9 cellular contexts compared by ENCODE assay signal in genomic region chr2:101124684-101125366, GRCh38. TPM values are rescaled to one million over a fixed set of nuclear protein-coding genes. Genes with fewer than 3 reads are reported as not detected.
DNase-seq lines count a peak whose midpoint lies in the region; ATAC-seq and TF ChIP-seq lines count a peak whose summit lies in the region.
"Had no signal": no experiment of that assay in that cellular context is flagged by ENCODE, and none has a peak within 500 bp of the region (broad histone marks: within the 10 kb centered on the region; RNA-seq: fewer than 3 reads in every experiment).

No MANE protein-coding gene starts in this region.

- DNase-seq in DMS53 (lab: John Stamatoyannopoulos, UW) (peak; percentile 88), SW 1271 (lab: John Stamatoyannopoulos, UW) (peak; percentile 97 to 99), progenitor cell of endocrine pancreas (ENCODE audit: low spot score, unreplicated experiment) (no peak), Karpas-422 (no peak), activated gamma-delta T cell (lab: John Stamatoyannopoulos, UW) (no peak)
- no peak for DNase-seq in activated CD4-positive, alpha-beta T cell treated with anti-CD3 and anti-CD28 coated beads, Interleukin-2, amount 50 U/mL, for 4 hours

- peaks cover 15 to 83% (median 39%) of the 10 kb centered on the region in 3 donors for H3K4me1 ChIP-seq in gastroesophageal sphincter
- H3K4me1 ChIP-seq in Karpas-422 (ENCODE audit: low read length), result no peaks in the 10 kb centered on the region

- no peaks in the 10 kb centered on the region for H3K27me3 ChIP-seq in gastroesophageal sphincter
- no peaks in the 10 kb centered on the region for H3K27me3 ChIP-seq in Karpas-422 (ENCODE audit: low read length)

- no peaks in the 10 kb centered on the region for H3K36me3 ChIP-seq in gastroesophageal sphincter
- no peaks in the 10 kb centered on the region for H3K36me3 ChIP-seq in Karpas-422 (ENCODE audit: insufficient read depth, low read length)

- H3K36me3 Mint-ChIP-seq in progenitor cell of endocrine pancreas (ENCODE audit: insufficient read depth), result peaks cover 2% of the 10 kb centered on the region
- H3K36me3 Mint-ChIP-seq: naive thymus-derived CD8-positive, alpha-beta T cell had no signal

- peak overlapping the region; percentile 78 for H3K27ac Mint-ChIP-seq in progenitor cell of endocrine pancreas

- H3K27ac ChIP-seq in gastroesophageal sphincter, result peak overlapping the region; percentile 52 to 84 (median 78)
- no peak overlapping the region for H3K27ac ChIP-seq in Karpas-422 (ENCODE audit: low read length)

- H3K4me1 Mint-ChIP-seq in progenitor cell of endocrine pancreas (ENCODE audit: low read depth), result peaks cover 31% of the 10 kb centered on the region

- ATAC-seq in gastroesophageal sphincter (peak; percentile 83), HG02763 (IDR thresholded peaks at IDR 0.05; ENCODE audit: unreplicated experiment) (no peak)

- WGBS in gastroesophageal sphincter (ENCODE audit: low coverage in 1 of 2), 2 donors, result 4 to 11% methylated on average over 4 to 7 of the region's 7 CpGs

- no peaks in the 10 kb centered on the region for H3K9me2 ChIP-seq in Karpas-422 (replicated peaks; ENCODE audit: insufficient read depth, low read length)

- H3K4me3 ChIP-seq in gastroesophageal sphincter (no peak overlapping the region), Karpas-422 (ENCODE audit: low read length) (no peak overlapping the region)

- H3K9ac ChIP-seq in Karpas-422 (ENCODE audit: low read length), result no peak overlapping the region

- no peak for TF ChIP-seq POLR2A in gastroesophageal sphincter (IDR thresholded peaks at IDR 0.05)

- no peaks in the 10 kb centered on the region for H4K20me1 ChIP-seq in Karpas-422 (ENCODE audit: insufficient read depth, low read depth, low read length)

- TF ChIP-seq CTCF in gastroesophageal sphincter (IDR thresholded peaks at IDR 0.05) (no peak), progenitor cell of endocrine pancreas (IDR thresholded peaks at IDR 0.05; ENCODE audit: unreplicated experiment) (no peak)

- H3K27me3 Mint-ChIP-seq in progenitor cell of endocrine pancreas, result no peaks in the 10 kb centered on the region

- H3K9me3 ChIP-seq in gastroesophageal sphincter, result no peaks in the 10 kb centered on the region
- no peaks in the 10 kb centered on the region for H3K9me3 ChIP-seq in Karpas-422 (ENCODE audit: low read length)

- no peaks in the 10 kb centered on the region for H3K79me2 ChIP-seq in Karpas-422 (ENCODE audit: low read length)

- H2AFZ ChIP-seq in Karpas-422 (ENCODE audit: low read length), result no peak overlapping the region

- H3K4me3 Mint-ChIP-seq in progenitor cell of endocrine pancreas (ENCODE audit: low read depth), result no peak overlapping the region
- H3K4me3 Mint-ChIP-seq: naive thymus-derived CD8-positive, alpha-beta T cell had no signal

- no peaks in the 10 kb centered on the region for H3K9me3 Mint-ChIP-seq in progenitor cell of endocrine pancreas (ENCODE audit: low read depth)
- H3K9me3 Mint-ChIP-seq: naive thymus-derived CD8-positive, alpha-beta T cell had no signal

- TF ChIP-seq EP300 in gastroesophageal sphincter (IDR thresholded peaks at IDR 0.05), result no peak

- no peak overlapping the region for H3K4me2 ChIP-seq in Karpas-422 (ENCODE audit: low read depth, low read length, poor library complexity, severe bottlenecking)

RNA-seq across cellular contexts. Expression of gene TBC1D8, which starts 26.4 kb away (rescaled TPM):
- total RNA-seq in gastroesophageal sphincter (10 to 100 TPM; 14.9 to 45.5 (median 32.6) TPM), progenitor cell of endocrine pancreas (32.6 and 34.8 TPM in 2 replicates)
- 0.97 and 2.3 TPM in 2 replicates for total RNA-seq in Karpas-422 (2014; rRNA removed; shearing (Covaris generic); ENCODE audit: low replicate concordance)

Comparison
In these comparisons a context has a peak if more than half of its experiments do, and no peak if none do; other contexts are left out.
1. DNase-seq: peak in DMS53 (single experiment) and SW 1271 (2 of 2); none in progenitor cell of endocrine pancreas (single experiment), Karpas-422 (single experiment), activated gamma-delta T cell (single experiment) and activated CD4-positive, alpha-beta T cell treated with anti-CD3 and anti-CD28 coated beads, Interleukin-2, amount 50 U/mL, for 4 hours (0 of 2).